Comparison of ENCODE assay signal across 9 cellular contexts in genomic region chr20:31845300-31845863, GRCh38. TPM values are rescaled to one million over a fixed set of nuclear protein-coding genes. Genes with fewer than 3 reads are reported as not detected.
DNase-seq lines count a peak whose midpoint lies in the region; ATAC-seq and TF ChIP-seq lines count a peak whose summit lies in the region.
"Had no signal": no experiment of that assay in that cellular context is flagged by ENCODE, and none has a peak within 500 bp of the region (broad histone marks: within the 10 kb centered on the region; RNA-seq: fewer than 3 reads in every experiment).

FOXS1 (minus strand) TSS chr20:31845604; CDS start chr20:31845542, 62 bp downstream.

- no TSS peak for BruUV-seq in Panc1 (replicated peaks; lab: Mats Ljungman, UMichigan)

- 62% methylated on average over 14 of the region's 21 CpGs for WGBS in esophagus muscularis mucosa
- 58% methylated on average over 13 of the region's 21 CpGs for WGBS in suprapubic skin

- H3K4me3 ChIP-seq in Panc1 (ENCODE audit: low read depth in 2 of 2, low read length in 2 of 2) (peak within 1 kb of the TSS; percentile 3 to 10; a peak in 3 of 4 replicates), esophagus muscularis mucosa (peak within 1 kb of the TSS; percentile 10 to 43 (median 30)), suprapubic skin (peak within 1 kb of the TSS; percentile 15)

- H3K27me3 ChIP-seq in Panc1 (ENCODE audit: control insufficient read depth, insufficient read depth, low read length) (no peaks in the 10 kb centered on the region), esophagus muscularis mucosa (peaks cover 0 to 22% (median 3%) of the 10 kb centered on the region in 4 donors), suprapubic skin (peaks cover 12% of the 10 kb centered on the region)

- intact Hi-C loops in Panc1 (cut with micrococcal nuclease; ENCODE audit: unreplicated experiment): no loop called here
- intact Hi-C loops in esophagus muscularis mucosa (cut with DNase I): loop anchor here (2.0 kb wide), 1 partner anchor 23 kb away; no protein-coding TSS in a partner anchor

- H3K4me1 ChIP-seq in Panc1 (ENCODE audit: control insufficient read depth, insufficient read depth, low read length) (peaks cover 54% of the 10 kb centered on the region), esophagus muscularis mucosa (peaks cover 17 to 25% (median 17%) of the 10 kb centered on the region in 4 donors), suprapubic skin (no peaks in the 10 kb centered on the region)

- peaks cover 0 to 6% (median 5%) of the 10 kb centered on the region in 3 donors for H3K27me3 Mint-ChIP-seq in immature natural killer cell (ENCODE audit: low read depth in 3 of 3)

- no peaks in the 10 kb centered on the region for H3K36me3 Mint-ChIP-seq in immature natural killer cell

- H3K9me3 ChIP-seq in Panc1 (ENCODE audit: control insufficient read depth, insufficient read depth, low read depth, low read length) (no peaks in the 10 kb centered on the region), esophagus muscularis mucosa (no peaks in the 10 kb centered on the region), suprapubic skin (no peaks in the 10 kb centered on the region)

- POLR2A ChIA-PET in Panc1 (lab: Charles Lee): no interaction called here

- no peak within 1 kb of the TSS for H3K4me3 Mint-ChIP-seq in immature natural killer cell

- no peak for DNase-seq in Panc1 (ENCODE audit: low read depth, low spot score)
- DNase-seq in esophagus muscularis mucosa (ENCODE audit: extremely low spot score): no peak
- peak; percentile 66 for DNase-seq in medulla oblongata (ENCODE audit: extremely low spot score)
- peak in 1 of 2 donors; percentile 56 for DNase-seq in suprapubic skin (ENCODE audit: low spot score in 2 of 2)
- DNase-seq in NOMO-1 (lab: John Stamatoyannopoulos, UW; ENCODE audit: unreplicated experiment in 2 of 2): no peak
- DNase-seq in NCI-H226: no peak
- no peak for DNase-seq in immature natural killer cell
- DNase-seq: stimulated activated CD4-positive, alpha-beta T cell treated with anti-CD3 and anti-CD28 coated beads, Interleukin-4, amount 100 ng/mL, for 1 hour had no signal

- no peak within 1 kb of the TSS for H3K27ac Mint-ChIP-seq in immature natural killer cell

- in situ Hi-C loops in Panc1 (cut with HindIII; ENCODE audit: low pct_unique_long_range_greater_than_20kb, low sequenced_read_pairs): no loop called here

- H3K4me1 Mint-ChIP-seq in immature natural killer cell: no peaks in the 10 kb centered on the region

- TF ChIP-seq EP300 in esophagus muscularis mucosa (IDR thresholded peaks at IDR 0.05): no peak
- no peak for TF ChIP-seq EP300 in suprapubic skin (IDR thresholded peaks at IDR 0.05)

- H3K27ac ChIP-seq in Panc1 (ENCODE audit: low read length): peak within 1 kb of the TSS; percentile 84
- H3K27ac ChIP-seq in esophagus muscularis mucosa (replicated peaks in 1 of 4): peak within 1 kb of the TSS in 3 of 4 donors; percentile 7 to 60 (median 26)
- H3K27ac ChIP-seq in suprapubic skin: no peak within 1 kb of the TSS

- ATAC-seq in Panc1: peak; percentile 26
- ATAC-seq in GM18519 (IDR thresholded peaks at IDR 0.05; ENCODE audit: low FRiP score, unreplicated experiment): no peak

- H3K36me3 ChIP-seq in Panc1 (ENCODE audit: control insufficient read depth, insufficient read depth, low read length): no peaks in the 10 kb centered on the region
- H3K36me3 ChIP-seq in esophagus muscularis mucosa: no peaks in the 10 kb centered on the region
- no peaks in the 10 kb centered on the region for H3K36me3 ChIP-seq in suprapubic skin

- TF ChIP-seq CTCF in Panc1 (IDR thresholded peaks at IDR 0.05) (no peak), esophagus muscularis mucosa (IDR thresholded peaks at IDR 0.05) (no peak), suprapubic skin (IDR thresholded peaks at IDR 0.05) (no peak)

- no peaks in the 10 kb centered on the region for H3K9me3 Mint-ChIP-seq in immature natural killer cell

- CTCF ChIA-PET in Panc1 (lab: Charles Lee): interaction anchor here (1.1 to 2.5 kb wide), 2 partner anchors 12 to 106 kb away, joined by 3 to 9 read pairs; partner anchors contain the start of gene PDRG1

- TF ChIP-seq POLR2A in esophagus muscularis mucosa (IDR thresholded peaks at IDR 0.05; ENCODE audit: low read depth) (no peak), suprapubic skin (IDR thresholded peaks at IDR 0.05) (no peak)

RNA-seq across cellular contexts. Expression of gene FOXS1, which starts in this region (rescaled TPM):
- total RNA-seq in Panc1 (2021; ENCODE audit: unreplicated experiment) (6.3 TPM), esophagus muscularis mucosa (1 to 10 TPM in 1 of 4 donors, under 1 TPM in 3; 0.50 to 3.4 (median 0.87) TPM), suprapubic skin (not detected)
- polyA plus RNA-seq in Panc1 (2012; ENCODE audit: insufficient read length): 6.0 TPM
- not detected for polyA plus RNA-seq in immature natural killer cell
